1 cellular context compared by ENCODE assay signal in the genomic region with DNA sequence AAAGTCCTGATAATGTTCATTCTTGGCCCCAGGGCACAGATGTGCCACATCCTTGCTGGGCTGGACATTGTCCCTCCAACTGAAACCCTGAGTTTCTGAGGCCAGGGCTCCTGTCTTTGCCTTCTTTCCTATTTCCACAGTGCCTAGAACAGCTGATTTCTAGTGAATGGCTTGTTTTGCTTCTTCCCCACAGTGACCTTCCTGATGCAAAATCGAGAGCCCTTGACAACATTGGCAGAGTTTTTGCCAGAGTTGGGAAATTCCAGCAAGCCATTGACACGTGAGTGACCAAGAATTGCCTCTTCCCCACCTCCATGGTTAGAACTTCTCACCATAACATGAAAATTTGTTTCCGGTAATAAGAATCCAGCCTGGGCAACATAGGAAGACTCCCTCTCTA.
TF ChIP-seq lines count a peak whose summit lies in the region.

No MANE protein-coding gene starts in this region.

TF ChIP-seq in K562, 482 proteins besides CTCF, POLR2A, EP300 and RAD21:
- TF ChIP-seq DACH1 (IDR thresholded peaks at IDR 0.05; ENCODE audit: partially characterized antibody) (peak; percentile 16), HNRNPUL1 (IDR thresholded peaks at IDR 0.05; ENCODE audit: low read length) (no peak), ZNF133 (CRISPR knock-in tag; IDR thresholded peaks at IDR 0.05) (no peak), BMI1 (IDR thresholded peaks at IDR 0.05; ENCODE audit: low read length) (no peak)
- TF ChIP-seq, protein P1, sequence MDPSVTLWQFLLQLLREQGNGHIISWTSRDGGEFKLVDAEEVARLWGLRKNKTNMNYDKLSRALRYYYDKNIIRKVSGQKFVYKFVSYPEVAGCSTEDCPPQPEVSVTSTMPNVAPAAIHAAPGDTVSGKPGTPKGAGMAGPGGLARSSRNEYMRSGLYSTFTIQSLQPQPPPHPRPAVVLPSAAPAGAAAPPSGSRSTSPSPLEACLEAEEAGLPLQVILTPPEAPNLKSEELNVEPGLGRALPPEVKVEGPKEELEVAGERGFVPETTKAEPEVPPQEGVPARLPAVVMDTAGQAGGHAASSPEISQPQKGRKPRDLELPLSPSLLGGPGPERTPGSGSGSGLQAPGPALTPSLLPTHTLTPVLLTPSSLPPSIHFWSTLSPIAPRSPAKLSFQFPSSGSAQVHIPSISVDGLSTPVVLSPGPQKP (CRISPR knock-in tag; IDR thresholded peaks at IDR 0.05) = no peak
- TF ChIP-seq, protein P2, sequence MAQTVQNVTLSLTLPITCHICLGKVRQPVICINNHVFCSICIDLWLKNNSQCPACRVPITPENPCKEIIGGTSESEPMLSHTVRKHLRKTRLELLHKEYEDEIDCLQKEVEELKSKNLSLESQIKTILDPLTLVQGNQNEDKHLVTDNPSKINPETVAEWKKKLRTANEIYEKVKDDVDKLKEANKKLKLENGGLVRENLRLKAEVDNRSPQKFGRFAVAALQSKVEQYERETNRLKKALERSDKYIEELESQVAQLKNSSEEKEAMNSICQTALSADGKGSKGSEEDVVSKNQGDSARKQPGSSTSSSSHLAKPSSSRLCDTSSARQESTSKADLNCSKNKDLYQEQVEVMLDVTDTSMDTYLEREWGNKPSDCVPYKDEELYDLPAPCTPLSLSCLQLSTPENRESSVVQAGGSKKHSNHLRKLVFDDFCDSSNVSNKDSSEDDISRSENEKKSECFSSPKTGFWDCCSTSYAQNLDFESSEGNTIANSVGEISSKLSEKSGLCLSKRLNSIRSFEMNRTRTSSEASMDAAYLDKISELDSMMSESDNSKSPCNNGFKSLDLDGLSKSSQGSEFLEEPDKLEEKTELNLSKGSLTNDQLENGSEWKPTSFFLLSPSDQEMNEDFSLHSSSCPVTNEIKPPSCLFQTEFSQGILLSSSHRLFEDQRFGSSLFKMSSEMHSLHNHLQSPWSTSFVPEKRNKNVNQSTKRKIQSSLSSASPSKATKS (CRISPR knock-in tag; IDR thresholded peaks at IDR 0.05) = no peak
